In the genomic region with DNA sequence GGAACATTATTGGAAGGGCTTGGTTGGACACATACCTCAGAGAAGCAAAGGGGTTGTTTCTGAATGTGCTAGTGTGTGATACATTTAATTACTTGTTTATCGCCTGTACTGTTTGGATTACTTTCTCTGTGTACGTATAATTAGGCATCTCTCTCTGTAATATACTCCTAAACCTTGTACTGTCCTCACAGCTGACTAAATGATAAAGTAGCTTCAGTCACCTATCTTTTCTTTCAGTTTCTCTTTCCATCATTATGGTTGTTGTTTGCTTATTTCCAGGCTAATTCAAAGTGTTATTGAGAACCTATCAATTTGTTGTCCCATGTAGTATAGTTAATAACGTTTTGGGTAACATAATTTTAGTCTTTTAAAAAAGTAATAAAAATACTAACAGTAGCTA, we compare ENCODE assay signal across 13 cellular contexts. TPM values are rescaled to one million over a fixed set of nuclear protein-coding genes. Genes with fewer than 3 reads are reported as not detected.
DNase-seq lines count a peak whose midpoint lies in the region; ATAC-seq and TF ChIP-seq lines count a peak whose summit lies in the region.
"Had no signal": no experiment of that assay in that cellular context is flagged by ENCODE, and none has a peak within 500 bp of the region (broad histone marks: within the 10 kb centered on the region; RNA-seq: fewer than 3 reads in every experiment).

No MANE protein-coding gene starts in this region.

- H3K36me3 ChIP-seq in MM.1S (replicated peaks; ENCODE audit: insufficient read depth, low read length), result no peaks in the 10 kb centered on the region

- H3K4me1 ChIP-seq in MM.1S (ENCODE audit: low read length), result peaks cover 17% of the 10 kb centered on the region
- H3K4me1 ChIP-seq: SJCRH30, suprapubic skin had no signal

- H3F3A ChIP-seq in MM.1S (ENCODE audit: insufficient read depth, low read length), result no peaks in the 10 kb centered on the region

- peaks cover 26% of the 10 kb centered on the region for H3K27me3 Mint-ChIP-seq in activated CD8-positive, alpha-beta memory T cell treated with anti-CD3 and anti-CD28 coated beads, Interleukin-2, amount 10 ng/mL, durations not matched to agents 7 days and 5 days
- H3K27me3 Mint-ChIP-seq in natural killer cell (ENCODE audit: low read depth in 2 of 2), result peaks cover 20 to 38% of the 10 kb centered on the region in 2 donors
- no peaks in the 10 kb centered on the region for H3K27me3 Mint-ChIP-seq in CD14-positive monocyte (ENCODE audit: low read depth in 3 of 3)

- no peaks in the 10 kb centered on the region for H3K27me3 ChIP-seq in MM.1S (replicated peaks; ENCODE audit: insufficient read depth, low read length)
- H3K27me3 ChIP-seq: SJCRH30, suprapubic skin had no signal

- peaks cover 26% of the 10 kb centered on the region for H3K36me3 Mint-ChIP-seq in activated CD8-positive, alpha-beta memory T cell treated with anti-CD3 and anti-CD28 coated beads, Interleukin-2, amount 10 ng/mL, durations not matched to agents 7 days and 5 days
- H3K36me3 Mint-ChIP-seq in natural killer cell (no peaks in the 10 kb centered on the region), CD14-positive monocyte (peaks cover 24 to 31% of the 10 kb centered on the region in 2 donors)

- H3K79me2 ChIP-seq in MM.1S (ENCODE audit: low read length), result peaks cover 21% of the 10 kb centered on the region

- H3K4me3 ChIP-seq in MM.1S (ENCODE audit: low read length), result peak overlapping the region; percentile 39
- H3K4me3 ChIP-seq: SJCRH30, suprapubic skin had no signal

- H3K4me1 Mint-ChIP-seq in activated CD8-positive, alpha-beta memory T cell treated with anti-CD3 and anti-CD28 coated beads, Interleukin-2, amount 10 ng/mL, durations not matched to agents 7 days and 5 days, result peaks cover 21% of the 10 kb centered on the region
- peaks cover 15 to 16% of the 10 kb centered on the region in 2 donors for H3K4me1 Mint-ChIP-seq in natural killer cell
- peaks cover 24% of the 10 kb centered on the region for H3K4me1 Mint-ChIP-seq in CD14-positive monocyte

- no peak overlapping the region for H3K27ac ChIP-seq in MM.1S (ENCODE audit: low read length)
- H3K27ac ChIP-seq: epithelial cell of prostate, SJCRH30, suprapubic skin had no signal

- intact Hi-C loops in natural killer cell (cut with micrococcal nuclease) (no loop called here), CD14-positive monocyte (cut with micrococcal nuclease) (no loop called here)

- peak overlapping the region; percentile 90 for H3K4me2 ChIP-seq in MM.1S (ENCODE audit: low read depth, low read length)

- H3K4me3 Mint-ChIP-seq in activated CD8-positive, alpha-beta memory T cell treated with anti-CD3 and anti-CD28 coated beads, Interleukin-2, amount 10 ng/mL, durations not matched to agents 7 days and 5 days, result peak overlapping the region; percentile 31
- H3K4me3 Mint-ChIP-seq in natural killer cell (no peak overlapping the region), CD14-positive monocyte (no peak overlapping the region)

- CTCF ChIA-PET in activated CD8-positive, alpha-beta memory T cell treated with anti-CD3 and anti-CD28 coated beads, Interleukin-2, amount 10 ng/mL, durations not matched to agents 7 days and 5 days (lab: Charles Lee), result interaction anchor here (1.2 to 1.6 kb wide), 3 partner anchors 21 to 357 kb away, joined by 3 to 5 read pairs (median 3); no protein-coding TSS in a partner anchor

- no peaks in the 10 kb centered on the region for H3K9me3 Mint-ChIP-seq in activated CD8-positive, alpha-beta memory T cell treated with anti-CD3 and anti-CD28 coated beads, Interleukin-2, amount 10 ng/mL, durations not matched to agents 7 days and 5 days (ENCODE audit: low read depth)
- H3K9me3 Mint-ChIP-seq in natural killer cell, result no peaks in the 10 kb centered on the region
- H3K9me3 Mint-ChIP-seq in CD14-positive monocyte, result no peaks in the 10 kb centered on the region

- H3K9ac ChIP-seq in MM.1S (ENCODE audit: low read length), result peak overlapping the region; percentile 12; the same call in 1 of the 2 replicates

- no peak for TF ChIP-seq CTCF in MM.1S (IDR thresholded peaks at IDR 0.05; ENCODE audit: low read length)
- no peak for TF ChIP-seq CTCF in natural killer cell (IDR thresholded peaks at IDR 0.05)
- TF ChIP-seq CTCF in CD14-positive monocyte (IDR thresholded peaks at IDR 0.05), result no peak

- no peaks in the 10 kb centered on the region for H4K20me1 ChIP-seq in MM.1S (ENCODE audit: insufficient read depth, low read length)

- no peaks in the 10 kb centered on the region for H3K9me3 ChIP-seq in MM.1S (replicated peaks; ENCODE audit: insufficient read depth, low read length)
- H3K9me3 ChIP-seq: SJCRH30, suprapubic skin had no signal

- peak overlapping the region; percentile 26 for H3K27ac Mint-ChIP-seq in activated CD8-positive, alpha-beta memory T cell treated with anti-CD3 and anti-CD28 coated beads, Interleukin-2, amount 10 ng/mL, durations not matched to agents 7 days and 5 days
- H3K27ac Mint-ChIP-seq in natural killer cell, result no peak overlapping the region
- no peak overlapping the region for H3K27ac Mint-ChIP-seq in CD14-positive monocyte

- no peaks in the 10 kb centered on the region for H3K9me2 ChIP-seq in MM.1S (replicated peaks; ENCODE audit: insufficient read depth, low read length)

- no peak for DNase-seq in activated CD8-positive, alpha-beta memory T cell treated with anti-CD3 and anti-CD28 coated beads, Interleukin-2, amount 10 ng/mL, durations not matched to agents 7 days and 5 days
- DNase-seq in activated CD8-positive, alpha-beta memory T cell treated with anti-CD3 and anti-CD28 coated beads for 24 hours, result no peak
- DNase-seq in MM.1S (peak; percentile 38), natural killer cell (no peak), CD14-positive monocyte (ENCODE audit: low spot score) (no peak)
- DNase-seq: kidney, NCI-H2107, SJCRH30 had no signal

- ATAC-seq in activated CD8-positive, alpha-beta memory T cell treated with anti-CD3 and anti-CD28 coated beads, Interleukin-2, amount 10 ng/mL, durations not matched to agents 7 days and 5 days, result peak; percentile 91
- peak; percentile 64 for ATAC-seq in GM21619 (IDR thresholded peaks at IDR 0.05; ENCODE audit: unreplicated experiment)
- ATAC-seq in natural killer cell, result peak in 2 of 3 donors; percentile 35 to 44
- ATAC-seq in GM21529 (IDR thresholded peaks at IDR 0.05; ENCODE audit: unreplicated experiment), result no peak
- no peak for ATAC-seq in GM19397 (IDR thresholded peaks at IDR 0.05; ENCODE audit: unreplicated experiment)

- peak overlapping the region; percentile 16; the same call in 1 of the 2 replicates for H2AFZ ChIP-seq in MM.1S (ENCODE audit: low read length)

RNA-seq across cellular contexts. Expression of a gene that starts 34.0 kb away (rescaled TPM):
- 10 to 100 TPM; 13.6 to 29.1 TPM for total RNA-seq in activated CD8-positive, alpha-beta memory T cell treated with anti-CD3 and anti-CD28 coated beads, Interleukin-2, amount 10 ng/mL, durations not matched to agents 7 days and 5 days
- 10 to 100 TPM; 11.2 to 14.1 (median 13.6) TPM for total RNA-seq in natural killer cell
- 10 to 100 TPM; 21.6 to 25.7 TPM for polyA plus RNA-seq in CD14-positive monocyte

Comparison
In these comparisons a context has a peak if more than half of its experiments do, and no peak if none do; other contexts are left out.
1. ATAC-seq: peak in activated CD8-positive, alpha-beta memory T cell treated with anti-CD3 and anti-CD28 coated beads, Interleukin-2, amount 10 ng/mL, durations not matched to agents 7 days and 5 days (single experiment), GM21619 (single experiment) and natural killer cell (2 of 3); none in GM21529 (single experiment) and GM19397 (single experiment).